Comparison of ENCODE assay signal across 1 cellular context in the genomic region with DNA sequence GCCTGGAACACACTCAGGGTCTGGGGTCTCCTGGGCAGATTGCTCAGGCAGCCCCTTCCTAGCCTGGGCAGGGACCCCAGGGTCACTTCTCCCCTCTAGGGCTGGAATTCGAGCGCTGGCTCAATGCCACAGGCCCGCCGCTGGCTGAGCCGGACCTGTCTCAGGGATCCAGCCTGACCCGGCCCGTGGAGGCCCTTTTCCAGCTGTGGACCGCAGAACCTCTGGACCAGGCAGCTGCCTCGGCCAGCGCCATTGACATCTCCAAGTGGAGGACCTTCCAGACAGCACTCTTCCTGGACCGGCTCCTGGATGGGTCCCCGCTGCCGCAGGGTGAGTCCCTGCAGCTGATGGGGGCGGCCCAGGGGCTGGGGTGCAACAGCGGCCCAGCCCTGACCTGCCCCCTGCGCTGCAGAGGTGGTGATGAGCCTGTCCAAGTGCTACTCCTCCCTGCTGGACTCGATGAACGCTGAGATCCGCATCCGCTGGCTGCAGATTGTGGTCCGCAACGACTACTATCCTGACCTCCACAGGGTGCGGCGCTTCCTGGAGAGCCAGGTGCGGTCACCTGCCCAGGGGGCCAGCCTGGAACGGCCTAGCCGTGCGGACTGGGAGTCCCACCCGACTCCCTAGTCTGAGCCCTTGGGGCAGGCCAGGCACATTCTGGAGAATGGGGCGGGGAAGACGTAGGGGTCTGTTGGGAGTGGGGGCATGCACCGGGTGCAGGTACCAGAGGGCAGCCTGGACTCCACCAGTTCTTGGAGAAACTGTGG.
TF ChIP-seq lines count a peak whose summit lies in the region.

No MANE protein-coding gene starts in this region.

TF ChIP-seq in K562, 482 proteins besides CTCF, POLR2A, EP300 and RAD21:
- TF ChIP-seq ZNF780A (CRISPR knock-in tag; IDR thresholded peaks at IDR 0.05) (no peak), RBFOX2 (IDR thresholded peaks at IDR 0.05; ENCODE audit: low read depth, low read length) (peak; percentile 27)
